In the genomic region with DNA sequence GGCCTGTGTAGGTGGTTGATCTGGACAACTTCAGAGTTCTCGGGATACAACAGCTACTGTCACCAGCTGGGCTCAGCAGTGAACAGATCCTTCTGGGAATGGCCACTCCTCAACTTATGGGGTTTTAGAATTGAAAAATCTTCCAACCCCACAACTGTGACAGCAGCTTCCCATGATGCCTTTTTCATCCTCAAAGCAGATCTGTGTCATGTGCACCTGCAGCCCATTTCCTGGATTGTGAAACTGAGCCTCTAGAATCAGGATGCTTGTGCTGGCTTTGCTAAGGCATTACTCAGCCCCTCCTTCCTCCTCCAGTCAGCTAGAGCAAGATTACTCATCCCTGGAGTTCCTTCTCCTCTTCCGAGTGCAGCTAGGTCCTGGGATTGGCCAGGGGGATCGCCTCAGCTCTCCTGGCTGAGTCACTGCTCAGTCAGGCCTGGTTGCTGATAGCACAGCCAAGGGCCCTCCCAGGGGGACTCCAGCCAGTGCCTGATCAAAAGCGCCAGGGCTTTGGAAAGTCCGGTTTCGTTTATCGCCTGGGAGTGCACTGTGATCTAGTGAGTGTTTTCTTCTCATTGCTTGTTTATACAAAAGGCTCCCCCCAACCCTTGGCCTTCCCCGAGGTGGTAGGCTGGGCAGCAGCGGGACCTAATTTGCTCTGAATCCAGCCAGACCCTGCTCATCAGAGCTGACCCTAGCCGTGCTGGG, we compare ENCODE assay signal across 8 cellular contexts. TPM values are rescaled to one million over a fixed set of nuclear protein-coding genes. Genes with fewer than 3 reads are reported as not detected.
A peak's percentile ranks its signal among the peaks of the same experiment; 100 is the strongest.
DNase-seq lines count a peak whose midpoint lies in the region; ATAC-seq and TF ChIP-seq lines count a peak whose summit lies in the region.

No MANE protein-coding gene starts in this region.

- peaks cover 0 to 10% of the 10 kb centered on the region in 2 donors for H3K4me1 ChIP-seq in breast epithelium

- no peaks in the 10 kb centered on the region for H3K9me3 ChIP-seq in breast epithelium

- H3K4me3 ChIP-seq in AG09309 (ENCODE audit: control insufficient read depth, low read depth, low read length), result no peak overlapping the region
- H3K4me3 ChIP-seq in breast epithelium, result peak overlapping the region in 2 of 3 donors; percentile 1 to 43

- ATAC-seq in GM19023 (IDR thresholded peaks at IDR 0.05; ENCODE audit: unreplicated experiment) (peak; percentile 46), HG03175 (IDR thresholded peaks at IDR 0.05; ENCODE audit: unreplicated experiment) (peak; percentile 42)

- intact Hi-C loops in breast epithelium (cut with DNase I; ENCODE audit: low total_unique reads), result no loop called here

- H3K36me3 ChIP-seq in breast epithelium, result no peaks in the 10 kb centered on the region

- H3K27me3 ChIP-seq in breast epithelium, result no peaks in the 10 kb centered on the region

- peak; percentile 98 for DNase-seq in AG09309 (ENCODE audit: low read depth)
- peak; percentile 92 for DNase-seq in NCI-H2227 (lab: John Stamatoyannopoulos, UW; ENCODE audit: unreplicated experiment)
- peak; percentile 75 to 92 for DNase-seq in breast epithelium (ENCODE audit: low spot score in 2 of 2)
- peak; percentile 100 for DNase-seq in iris pigment epithelial cell (ENCODE audit: low read depth)
- peak; percentile 97 for DNase-seq in smooth muscle cell of the brain vasculature (ENCODE audit: low read depth, low spot score)

- no peak for TF ChIP-seq POLR2A in breast epithelium (IDR thresholded peaks at IDR 0.05)

- TF ChIP-seq CTCF in AG09309 (IDR thresholded peaks at IDR 0.05; ENCODE audit: control insufficient read depth, insufficient read depth, low read depth, low read length, missing control alignments) (no peak), VCaP (conservative IDR thresholded peaks at IDR 0.05) (no peak), breast epithelium (IDR thresholded peaks at IDR 0.05) (no peak)

- H3K27ac ChIP-seq in VCaP, result peak overlapping the region; percentile 66
- H3K27ac ChIP-seq in breast epithelium, result peak overlapping the region; percentile 77 to 82

RNA-seq across cellular contexts. Expression of a gene that starts 2.4 kb away (rescaled TPM):
- total RNA-seq in breast epithelium, result 100 to 1,000 TPM in 1 of 3 donors, 10 to 100 TPM in 2; 78.6 to 106 (median 82.6) TPM
